In the genomic region with DNA sequence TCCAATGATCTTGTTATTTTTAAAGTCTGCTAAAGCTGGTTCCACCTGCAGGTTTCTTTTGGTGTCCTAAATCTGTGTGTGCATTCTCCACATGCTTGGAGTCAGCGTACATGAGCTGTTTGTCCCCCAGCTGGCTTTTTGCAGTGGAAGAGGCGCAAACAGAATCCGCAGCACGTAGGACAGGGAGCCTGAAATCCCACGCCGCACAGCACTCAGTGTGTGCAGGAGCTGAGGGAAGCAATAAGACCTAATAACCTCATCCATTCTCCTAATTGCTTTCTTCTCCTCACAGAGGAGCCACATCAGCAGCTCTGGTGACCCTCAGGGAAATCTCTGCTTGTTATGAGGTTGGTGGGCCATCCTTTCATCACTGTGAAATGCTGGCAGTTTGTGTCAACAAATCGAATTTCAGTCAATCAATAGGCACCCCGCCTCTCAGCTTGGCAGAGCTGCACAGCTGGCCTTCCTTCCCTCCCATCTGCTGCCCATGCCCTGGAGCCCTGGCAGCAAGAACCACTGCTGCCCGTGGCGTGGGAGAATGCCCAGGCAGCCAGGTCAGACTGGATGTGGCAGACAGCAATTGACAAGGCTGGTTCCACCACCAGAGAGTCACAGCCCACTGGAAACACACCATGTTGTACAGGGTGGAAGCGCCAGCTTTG, we compare ENCODE assay signal across 27 cellular contexts.
"Had no signal": no experiment of that assay in that cellular context is flagged by ENCODE, and none has a peak within 500 bp of the region (broad histone marks: within the 10 kb centered on the region; RNA-seq: fewer than 3 reads in every experiment).

No MANE protein-coding gene starts in this region.

- DNase-seq: activated CD4-positive, alpha-beta T cell treated with anti-CD3 and anti-CD28 coated beads for 36 hours; activated CD4-positive, alpha-beta T cell treated with anti-CD3 and anti-CD28 coated beads, Interleukin-2, amount 50 U/mL, for 48 hours; activated CD4-positive, CD25-positive, alpha-beta regulatory T cell; activated CD8-positive, alpha-beta memory T cell treated with anti-CD3 and anti-CD28 coated beads for 24 hours; activated CD8-positive, alpha-beta memory T cell treated with anti-CD3 and anti-CD28 coated beads, Interleukin-2, amount 50 U/mL, for 4 hours; activated effector memory CD4-positive, alpha-beta T cell treated with anti-CD3 and anti-CD28 coated beads, Interleukin-2, amount 50 U/mL, for 16 hours; activated naive CD4-positive, alpha-beta T cell treated with anti-CD3 and anti-CD28 coated beads, Interleukin-2, amount 50 U/mL, for 16 hours; activated T-cell treated with anti-CD3 and anti-CD28 coated beads, Interleukin-2, amount 50 U/mL, for 1 hour; amniotic stem cell; central memory CD4-positive, alpha-beta T cell; dermis blood vessel endothelial cell; effector CD8-positive, alpha-beta T cell; esophagus squamous epithelium; foreskin melanocyte; left ventricle myocardium inferior; mucosa of descending colon; ovary; sigmoid colon; stimulated activated CD4-positive, alpha-beta T cell treated with anti-CD3 and anti-CD28 coated beads, Interleukin-1b, Interleukin-23, amount 100 ng/mL, for 48 hours; stimulated activated CD4-positive, alpha-beta T cell treated with anti-CD3 and anti-CD28 coated beads, Interleukin-4, amount 100 ng/mL, for 4 hours; stimulated activated CD8-positive, alpha-beta memory T cell treated with anti-CD3 and anti-CD28 coated beads, Interleukin-4, amount 100 ng/mL, for 48 hours; stimulated activated naive CD8-positive, alpha-beta T cell treated with anti-CD3 and anti-CD28 coated beads, Interleukin-15, amount 100 ng/mL, for 72 hours; T-cell; tibial artery; upper lobe of right lung had no signal

- ATAC-seq: activated CD4-positive, alpha-beta T cell treated with anti-CD3 and anti-CD28 coated beads for 36 hours; mucosa of descending colon; natural killer cell treated with Interleukin-12 subunit alpha and Interleukin-12 subunit beta and Interleukin-15 and Interleukin-18, amount 100 ng/mL, for 72 hours; stimulated activated memory B cell treated with anti-CD40 and anti-IgM and Interleukin-4, amounts not matched to agents 10 μg/mL and 1 μg/mL and 100 μg/mL, for 72 hours; stimulated activated naive CD8-positive, alpha-beta T cell treated with anti-CD3 and anti-CD28 coated beads, Interleukin-15, amount 100 ng/mL, for 72 hours; T-cell; upper lobe of right lung had no signal
